ENCODE assay signal across 1 cellular context in genomic region chr6:159761873-159762680, GRCh38.
A peak's percentile ranks its signal among the peaks of the same experiment; 100 is the strongest.
TF ChIP-seq lines count a peak whose summit lies in the region.

TSS of gene ACAT2 (plus strand) at chr6:159762045. CDS start at chr6:159762088, 43 bp downstream.

TF ChIP-seq in HEK293, 187 proteins besides CTCF, POLR2A, EP300 and RAD21 (continued from another document and continues in another):
- TF ChIP-seq ZBTB49 (tag by site-specific recombination; IDR thresholded peaks at IDR 0.05; ENCODE audit: low read depth) (no peak), EGR2 (tag by site-specific recombination; IDR thresholded peaks at IDR 0.05; ENCODE audit: low read depth) (peak; percentile 41; the same call in 1 of the 2 replicates), ZNF155 (tag by site-specific recombination; IDR thresholded peaks at IDR 0.05) (no peak), ZNF792 (tag by site-specific recombination; IDR thresholded peaks at IDR 0.05) (0 out of 2 replicates have a peak, but pooled peaks have one; percentile 22), SP7 (tag by site-specific recombination; IDR thresholded peaks at IDR 0.05) (peak; percentile 91), ZNF658 (tag by site-specific recombination; IDR thresholded peaks at IDR 0.05) (no peak), YY2 (tag by site-specific recombination; IDR thresholded peaks at IDR 0.05) (no peak), ZNF10 (tag by site-specific recombination; IDR thresholded peaks at IDR 0.05) (peak; percentile 87), ZSCAN30 (tag by site-specific recombination; IDR thresholded peaks at IDR 0.05) (peak; percentile 88; the same call in 1 of the 2 replicates), ZNF121 (tag by site-specific recombination; IDR thresholded peaks at IDR 0.05) (no peak), HOXD13 (CRISPR knock-in tag; IDR thresholded peaks at IDR 0.05; ENCODE audit: borderline replicate concordance) (no peak), HIC1 (tag by site-specific recombination; IDR thresholded peaks at IDR 0.05) (peak; percentile 79), WT1 (tag by site-specific recombination; IDR thresholded peaks at IDR 0.05) (peak; percentile 71), ZEB2 (tag by site-specific recombination; IDR thresholded peaks at IDR 0.05) (peak; percentile 91), ZNF596 (tag by site-specific recombination; IDR thresholded peaks at IDR 0.05) (no peak), ZBTB1 (tag by site-specific recombination; IDR thresholded peaks at IDR 0.05) (no peak), GLI2 (tag by site-specific recombination; IDR thresholded peaks at IDR 0.05; ENCODE audit: borderline replicate concordance, low read depth) (no peak), ZBTB10 (tag by site-specific recombination; IDR thresholded peaks at IDR 0.05) (no peak), ZNF221 (tag by site-specific recombination; IDR thresholded peaks at IDR 0.05; ENCODE audit: borderline replicate concordance) (no peak), ZNF521 (tag by site-specific recombination; IDR thresholded peaks at IDR 0.05) (no peak), ZNF626 (tag by site-specific recombination; IDR thresholded peaks at IDR 0.05) (no peak), ZNF175 (tag by site-specific recombination; IDR thresholded peaks at IDR 0.05) (no peak), ZNF645 (tag by site-specific recombination; IDR thresholded peaks at IDR 0.05) (no peak), ZNF223 (tag by site-specific recombination; IDR thresholded peaks at IDR 0.05) (no peak), ZBTB44 (tag by site-specific recombination; IDR thresholded peaks at IDR 0.05) (no peak), IKZF3 (tag by site-specific recombination; IDR thresholded peaks at IDR 0.05) (peak; percentile 85), ZNF302 (tag by site-specific recombination; IDR thresholded peaks at IDR 0.05; ENCODE audit: low read depth) (no peak), ZNF214 (tag by site-specific recombination; IDR thresholded peaks at IDR 0.05; ENCODE audit: borderline replicate concordance) (no peak), KLF1 (tag by site-specific recombination; IDR thresholded peaks at IDR 0.05) (peak; percentile 89), ZNF777 (tag by site-specific recombination; IDR thresholded peaks at IDR 0.05; ENCODE audit: borderline replicate concordance) (no peak), PBX3 (CRISPR knock-in tag; IDR thresholded peaks at IDR 0.05) (no peak; the same call in 1 of the 2 replicates), ZSCAN4 (tag by site-specific recombination; IDR thresholded peaks at IDR 0.05) (peak; percentile 37), PRDM2 (tag by site-specific recombination; IDR thresholded peaks at IDR 0.05; ENCODE audit: borderline replicate concordance) (no peak), TCF7L2 (IDR thresholded peaks at IDR 0.05; ENCODE audit: borderline replicate concordance, low read depth, low read length) (no peak), ZNF292 (tag by site-specific recombination; IDR thresholded peaks at IDR 0.05; ENCODE audit: borderline replicate concordance, low read depth) (no peak), ZNF324 (tag by site-specific recombination; IDR thresholded peaks at IDR 0.05) (peak; percentile 80; the same call in 1 of the 2 replicates), ZIC2 (tag by site-specific recombination; IDR thresholded peaks at IDR 0.05) (peak; percentile 62), ZSCAN23 (tag by site-specific recombination; IDR thresholded peaks at IDR 0.05) (peak; percentile 82; the same call in 1 of the 2 replicates), ZNF501 (tag by site-specific recombination; IDR thresholded peaks at IDR 0.05) (peak; percentile 99), ZNF148 (tag by site-specific recombination; IDR thresholded peaks at IDR 0.05; ENCODE audit: borderline replicate concordance) (no peak)
